Comparison of ENCODE assay signal across 8 cellular contexts in the genomic region with DNA sequence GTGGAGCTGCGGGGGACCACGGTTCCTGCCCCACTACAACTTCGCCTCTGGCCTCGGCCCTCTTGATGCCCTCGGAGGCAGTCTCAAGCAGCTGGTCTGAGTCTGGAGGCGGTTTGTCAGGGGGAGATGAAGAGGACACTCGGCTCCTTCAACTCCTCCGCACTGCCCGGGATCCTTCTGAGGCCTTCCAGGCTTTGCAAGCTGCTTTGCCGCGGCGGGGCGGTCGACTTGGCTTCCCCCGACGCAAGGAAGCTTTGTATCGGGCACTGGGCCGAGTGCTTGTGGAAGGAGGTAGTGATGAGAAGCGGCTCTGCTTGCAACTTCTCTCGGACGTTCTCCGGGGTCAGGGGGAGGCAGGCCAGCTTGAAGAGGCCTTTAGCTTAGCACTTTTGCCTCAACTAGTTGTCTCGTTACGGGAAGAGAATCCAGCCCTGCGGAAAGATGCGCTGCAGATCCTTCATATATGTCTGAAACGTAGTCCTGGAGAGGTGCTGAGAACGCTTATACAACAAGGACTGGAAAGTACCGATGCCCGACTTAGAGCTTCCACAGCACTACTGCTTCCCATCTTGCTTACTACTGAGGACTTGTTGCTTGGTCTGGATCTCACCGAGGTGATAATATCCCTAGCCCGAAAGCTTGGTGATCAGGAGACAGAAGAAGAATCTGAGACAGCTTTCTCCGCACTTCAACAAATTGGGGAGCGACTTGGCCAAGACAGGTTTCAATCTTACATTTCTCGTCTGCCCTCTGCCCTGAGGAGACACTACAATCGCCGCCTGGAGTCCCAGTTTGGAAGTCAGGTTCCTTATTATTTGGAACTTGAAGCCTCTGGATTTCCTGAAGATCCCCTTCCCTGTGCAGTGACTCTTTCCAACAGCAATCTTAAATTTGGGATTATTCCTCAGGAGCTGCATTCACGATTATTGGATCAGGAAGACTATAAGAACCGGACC. TPM values are rescaled to one million over a fixed set of nuclear protein-coding genes. Genes with fewer than 3 reads are reported as not detected.
DNase-seq lines count a peak whose midpoint lies in the region; ATAC-seq and TF ChIP-seq lines count a peak whose summit lies in the region.

No MANE protein-coding gene starts in this region.

- TF ChIP-seq CTCF in VCaP (conservative IDR thresholded peaks at IDR 0.05) (no peak), fibroblast of the aortic adventitia (IDR thresholded peaks at IDR 0.05; ENCODE audit: insufficient read depth, low read length) (peak; percentile 4)

- peak overlapping the region; percentile 56 for H2AFZ ChIP-seq in neuron (ENCODE audit: low read depth, low read length)

- H3K27ac ChIP-seq in VCaP = peak overlapping the region; percentile 97

- H3K9me3 ChIP-seq in neuron (ENCODE audit: low read length) = no peaks in the 10 kb centered on the region

- no peaks in the 10 kb centered on the region for H3K36me3 ChIP-seq in neuron (ENCODE audit: insufficient read depth, low read length)

- DNase-seq in activated naive CD4-positive, alpha-beta T cell treated with anti-CD3 and anti-CD28 coated beads, Interleukin-2, amount 50 U/mL, for 16 hours = peak; percentile 18
- DNase-seq in activated naive CD4-positive, alpha-beta T cell treated with Interleukin-2 at 50 U/mL for 16 hours = no peak
- DNase-seq in fibroblast of the aortic adventitia (ENCODE audit: low read depth) = peak; percentile 60
- no peak for DNase-seq in NCI-H446 treated with DMSO at 0.1 percent for 48 hours (lab: John Stamatoyannopoulos, UW)

- no peaks in the 10 kb centered on the region for H3K27me3 ChIP-seq in neuron (ENCODE audit: insufficient read depth, low read length)

- peak; percentile 0 for ATAC-seq in HG03066 (IDR thresholded peaks at IDR 0.05; ENCODE audit: low read depth, unreplicated experiment)
- no peak for ATAC-seq in HG02981 (IDR thresholded peaks at IDR 0.05; ENCODE audit: unreplicated experiment)

- H3K4me3 ChIP-seq in fibroblast of the aortic adventitia (ENCODE audit: low read depth, low read length) = peak overlapping the region; percentile 75
- peak overlapping the region; percentile 77 for H3K4me3 ChIP-seq in neuron (ENCODE audit: low read length)

- peaks cover 33% of the 10 kb centered on the region for H3K4me1 ChIP-seq in neuron (ENCODE audit: insufficient read depth, low read length)

RNA-seq across cellular contexts. Expression of gene TOGARAM1, which starts 0.9 kb away (rescaled TPM):
- total RNA-seq in fibroblast of the aortic adventitia (ENCODE audit: low replicate concordance) = 20.0 and 34.0 TPM in 2 replicates

RNA-seq across cellular contexts. Expression of gene KLHL28, which starts 1.1 kb away (rescaled TPM):
- 14.2 and 21.5 TPM in 2 replicates for total RNA-seq in fibroblast of the aortic adventitia (ENCODE audit: low replicate concordance)

Comparison
In these comparisons a context has a peak if more than half of its experiments do, and no peak if none do; other contexts are left out.
1. DNase-seq: peak in activated naive CD4-positive, alpha-beta T cell treated with anti-CD3 and anti-CD28 coated beads, Interleukin-2, amount 50 U/mL, for 16 hours (single experiment) and fibroblast of the aortic adventitia (single experiment); none in activated naive CD4-positive, alpha-beta T cell treated with Interleukin-2 at 50 U/mL for 16 hours (single experiment) and NCI-H446 treated with DMSO at 0.1 percent for 48 hours (single experiment).